14 cellular contexts compared by ENCODE assay signal in genomic region chr10:117454502-117454901, GRCh38.
DNase-seq lines count a peak whose midpoint lies in the region; TF ChIP-seq lines count a peak whose summit lies in the region.
"Had no signal": no experiment of that assay in that cellular context is flagged by ENCODE, and none has a peak within 500 bp of the region (broad histone marks: within the 10 kb centered on the region; RNA-seq: fewer than 3 reads in every experiment).

No MANE protein-coding gene starts in this region.

- H2AFZ ChIP-seq in osteoblast (ENCODE audit: low read length) = no peak overlapping the region

- H3K4me3 ChIP-seq in NB4 (ENCODE audit: low read depth, low read length) (no peak overlapping the region), cardiac fibroblast (replicated peaks in 1 of 2; ENCODE audit: low read depth in 2 of 2, low read length in 2 of 2) (no peak overlapping the region), osteoblast (ENCODE audit: insufficient read depth, low read length) (no peak overlapping the region)
- H3K4me3 ChIP-seq: pancreas, upper lobe of left lung had no signal

- peak; percentile 44 for DNase-seq in GM03348 (ENCODE audit: low spot score)
- peak; percentile 73 for DNase-seq in NB4 (ENCODE audit: low read depth)
- DNase-seq in cardiac fibroblast (ENCODE audit: low read depth in 2 of 2) = peak; percentile 55 to 75
- DNase-seq in osteoblast (ENCODE audit: insufficient read length, low spot score, missing footprints) = peak; percentile 71
- DNase-seq in GM13977 (ENCODE audit: low spot score) = no peak
- DNase-seq in NCI-H748 treated with DMSO at 0.1 percent for 48 hours (lab: John Stamatoyannopoulos, UW) = no peak
- DNase-seq in OCI-M1 (lab: John Stamatoyannopoulos, UW) = no peak
- DNase-seq: activated B cell treated with CpG ODN at 0.5 μM for 24 hours; activated CD8-positive, alpha-beta T cell treated with anti-CD3 and anti-CD28 coated beads, Interleukin-2, amount 10 ng/mL, durations not matched to agents 7 days and 5 days; erythroblast; NCI-H1694 treated with DMSO at 0.1 percent for 48 hours; pancreas; Right ventricle myocardium superior; upper lobe of left lung had no signal

- no peak overlapping the region for H3K4me2 ChIP-seq in osteoblast (ENCODE audit: insufficient read depth, low read length)

- H3K9me3 ChIP-seq in osteoblast (ENCODE audit: low read depth, low read length) = peaks cover 2% of the 10 kb centered on the region
- H3K9me3 ChIP-seq: pancreas, upper lobe of left lung had no signal

- H3K27me3 ChIP-seq in osteoblast (ENCODE audit: insufficient read depth, low read length) = no peaks in the 10 kb centered on the region
- H3K27me3 ChIP-seq: pancreas, upper lobe of left lung had no signal

- no peaks in the 10 kb centered on the region for H3K36me3 ChIP-seq in osteoblast (ENCODE audit: insufficient read depth, low read length)
- H3K36me3 ChIP-seq: pancreas, upper lobe of left lung had no signal

- no peak for TF ChIP-seq POLR2A in NB4 (IDR thresholded peaks at IDR 0.05; ENCODE audit: extremely low read depth, insufficient read length)

- no peak for TF ChIP-seq CTCF in NB4 (IDR thresholded peaks at IDR 0.05; ENCODE audit: low read depth, low read length)
- no peak for TF ChIP-seq CTCF in cardiac fibroblast (IDR thresholded peaks at IDR 0.05; ENCODE audit: low read depth, low read length)
- TF ChIP-seq CTCF in osteoblast (IDR thresholded peaks at IDR 0.05; ENCODE audit: extremely low read depth, low read depth, low read length) = no peak
- no peak for TF ChIP-seq CTCF in GM13977 (IDR thresholded peaks at IDR 0.05; ENCODE audit: extremely low read depth, insufficient read depth, missing control alignments)

- no peak overlapping the region for H3K27ac ChIP-seq in osteoblast (ENCODE audit: low read depth, low read length)
- H3K27ac ChIP-seq: pancreas had no signal

- H4K20me1 ChIP-seq in osteoblast (ENCODE audit: insufficient read depth, low read length) = no peaks in the 10 kb centered on the region

- in situ Hi-C loops in GM13977 (cut with MboI; ENCODE audit: low pct_unique_long_range_greater_than_20kb, low sequenced_read_pairs, unreplicated experiment) = no loop called here

- peaks cover 16% of the 10 kb centered on the region for H3K4me1 ChIP-seq in osteoblast (ENCODE audit: insufficient read depth, low read length)
- H3K4me1 ChIP-seq: pancreas, upper lobe of left lung had no signal

- H3K79me2 ChIP-seq in osteoblast (ENCODE audit: insufficient read depth, low read length) = no peaks in the 10 kb centered on the region

Comparison
In these comparisons a context has a peak if more than half of its experiments do, and no peak if none do; other contexts are left out.
1. DNase-seq: peak in GM03348 (single experiment), NB4 (single experiment), cardiac fibroblast (2 of 2) and osteoblast (single experiment); none in GM13977 (single experiment), NCI-H748 treated with DMSO at 0.1 percent for 48 hours (single experiment) and OCI-M1 (single experiment).